In the genomic region with DNA sequence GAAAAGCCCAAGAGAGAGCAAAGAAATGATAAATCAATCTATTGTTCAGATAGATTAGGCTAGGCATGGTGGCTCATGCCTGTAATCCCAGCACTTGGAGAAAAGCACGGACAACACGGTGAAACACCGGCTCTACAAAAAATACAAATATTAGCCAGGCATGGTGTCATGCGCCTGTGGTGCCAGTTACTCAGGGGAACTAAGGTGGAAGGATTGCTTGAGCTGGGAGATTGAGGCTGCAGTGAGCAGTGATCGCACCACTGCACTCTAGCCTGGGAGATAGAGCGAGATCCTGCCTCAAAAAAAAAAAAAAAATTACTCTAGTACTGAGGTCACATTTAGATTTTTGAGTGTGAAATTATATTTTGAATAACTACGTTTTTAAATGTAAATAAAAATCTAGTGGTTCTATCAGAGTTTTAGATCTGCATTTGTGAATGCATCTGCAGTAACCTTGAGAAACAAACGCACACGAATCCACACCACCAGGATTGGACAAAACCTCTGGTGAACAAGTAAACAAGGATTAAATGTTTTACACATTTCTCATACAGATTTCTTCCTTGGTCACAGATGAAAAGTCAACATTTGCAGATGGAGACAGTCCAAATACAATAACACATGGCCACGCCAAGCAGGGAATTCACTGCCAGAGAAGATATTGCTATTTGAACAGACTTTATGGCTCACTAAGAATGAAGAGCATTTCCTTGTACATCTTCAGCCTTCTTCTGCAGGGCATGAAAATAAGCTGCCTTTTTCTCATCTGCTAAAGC, we compare ENCODE assay signal across 1 cellular context.
TF ChIP-seq lines count a peak whose summit lies in the region.

No MANE protein-coding gene starts in this region.

TF ChIP-seq in IMR-90, 13 proteins besides CTCF, POLR2A, EP300 and RAD21 (continued from another document):
- TF ChIP-seq, protein P1, sequence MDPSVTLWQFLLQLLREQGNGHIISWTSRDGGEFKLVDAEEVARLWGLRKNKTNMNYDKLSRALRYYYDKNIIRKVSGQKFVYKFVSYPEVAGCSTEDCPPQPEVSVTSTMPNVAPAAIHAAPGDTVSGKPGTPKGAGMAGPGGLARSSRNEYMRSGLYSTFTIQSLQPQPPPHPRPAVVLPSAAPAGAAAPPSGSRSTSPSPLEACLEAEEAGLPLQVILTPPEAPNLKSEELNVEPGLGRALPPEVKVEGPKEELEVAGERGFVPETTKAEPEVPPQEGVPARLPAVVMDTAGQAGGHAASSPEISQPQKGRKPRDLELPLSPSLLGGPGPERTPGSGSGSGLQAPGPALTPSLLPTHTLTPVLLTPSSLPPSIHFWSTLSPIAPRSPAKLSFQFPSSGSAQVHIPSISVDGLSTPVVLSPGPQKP (IDR thresholded peaks at IDR 0.05; ENCODE audit: borderline replicate concordance, low read depth, low read length), result no peak
- TF ChIP-seq RCOR1 (IDR thresholded peaks at IDR 0.05; ENCODE audit: insufficient replicate concordance, low read length), result no peak
- TF ChIP-seq BHLHE40 (IDR thresholded peaks at IDR 0.05; ENCODE audit: low read depth, low read length), result no peak
- TF ChIP-seq, protein P2, sequence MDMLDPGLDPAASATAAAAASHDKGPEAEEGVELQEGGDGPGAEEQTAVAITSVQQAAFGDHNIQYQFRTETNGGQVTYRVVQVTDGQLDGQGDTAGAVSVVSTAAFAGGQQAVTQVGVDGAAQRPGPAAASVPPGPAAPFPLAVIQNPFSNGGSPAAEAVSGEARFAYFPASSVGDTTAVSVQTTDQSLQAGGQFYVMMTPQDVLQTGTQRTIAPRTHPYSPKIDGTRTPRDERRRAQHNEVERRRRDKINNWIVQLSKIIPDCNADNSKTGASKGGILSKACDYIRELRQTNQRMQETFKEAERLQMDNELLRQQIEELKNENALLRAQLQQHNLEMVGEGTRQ (IDR thresholded peaks at IDR 0.05; ENCODE audit: low read depth, low read length), result no peak
